Comparison of ENCODE assay signal across 17 cellular contexts in the genomic region with DNA sequence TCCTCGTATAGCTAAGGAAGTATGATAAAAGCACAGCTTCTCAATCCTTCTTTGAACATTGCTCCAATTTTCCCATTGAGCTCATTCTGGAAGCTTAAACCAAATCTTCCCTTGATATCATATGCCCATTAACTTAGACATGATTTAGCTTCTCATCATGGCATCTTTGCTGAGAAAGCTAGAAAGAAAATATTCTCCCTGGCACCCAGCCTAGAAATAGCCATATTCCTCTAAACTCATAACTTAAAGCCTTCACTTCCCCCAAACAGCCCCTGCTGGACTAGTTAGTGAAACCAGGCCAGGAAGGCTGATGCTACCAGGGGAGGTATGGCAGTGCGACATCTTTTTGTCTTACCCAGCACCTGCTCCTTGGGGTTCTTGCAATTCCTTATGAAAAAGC. TPM values are rescaled to one million over a fixed set of nuclear protein-coding genes. Genes with fewer than 3 reads are reported as not detected.
DNase-seq lines count a peak whose midpoint lies in the region; ATAC-seq, FAIRE-seq and TF ChIP-seq lines count a peak whose summit lies in the region.
"Had no signal": no experiment of that assay in that cellular context is flagged by ENCODE, and none has a peak within 500 bp of the region (broad histone marks: within the 10 kb centered on the region; RNA-seq: fewer than 3 reads in every experiment).

No MANE protein-coding gene starts in this region.

- no peak for FAIRE-seq in K562 (lab: Jason Lieb, UNC)
- FAIRE-seq: TTC549 had no signal

- H3K27ac ChIP-seq in PC-9 (no peak overlapping the region), K562 (ENCODE audit: extremely low read depth, low read depth, low read length) (no peak overlapping the region)
- H3K27ac ChIP-seq: hepatocyte, upper lobe of left lung had no signal

- ATAC-seq in K562 (no peak), HG03108 (IDR thresholded peaks at IDR 0.05; ENCODE audit: unreplicated experiment) (no peak)

- DNase-seq in T-helper 1 cell (no peak), PC-9 (no peak), K562 (ENCODE audit: extremely low read depth in 1 of 4, low spot score in 3 of 4) (no peak), neural crest cell (ENCODE audit: low read depth, low spot score) (no peak), HEK293T (ENCODE audit: extremely low spot score) (no peak), GM19240 (ENCODE audit: insufficient read length, low spot score) (no peak)
- DNase-seq: 8988T; aorta; COR-L47; dorsolateral prefrontal cortex; stimulated activated CD4-positive, alpha-beta T cell treated with anti-CD3 and anti-CD28 coated beads, Interleukin-2, amount 100 ng/mL, for 24 hours; stimulated activated CD8-positive, alpha-beta memory T cell treated with anti-CD3 and anti-CD28 coated beads, Interleukin-4, amount 100 ng/mL, for 48 hours; upper lobe of left lung had no signal

- H3K79me2 ChIP-seq in PC-9 (ENCODE audit: low read depth) (peaks cover 87% of the 10 kb centered on the region), K562 (ENCODE audit: control insufficient read depth, insufficient read depth, low read length) (peaks cover 30% of the 10 kb centered on the region)

- peaks cover 38% of the 10 kb centered on the region for H3K4me1 ChIP-seq in PC-9 (replicated peaks; ENCODE audit: insufficient read depth)
- peaks cover 15 to 28% of the 10 kb centered on the region in 2 experiments; a peak in 4 of 5 replicates for H3K4me1 ChIP-seq in K562 (replicated peaks in 1 of 2; ENCODE audit: control insufficient read depth in 2 of 2, insufficient read depth in 2 of 2, low read length in 2 of 2)

- CTCF ChIA-PET in PC-9 (lab: Charles Lee) = no interaction called here
- CTCF ChIA-PET in K562 (lab: Yijun Ruan, JAX; ENCODE audit: low intra/inter-chr PET ratio) = no interaction called here
- CTCF ChIA-PET in HEK293T (lab: Yijun Ruan, JAX) = no interaction called here

- no peak for TF ChIP-seq EP300 in K562 (IDR thresholded peaks at IDR 0.05; ENCODE audit: low read length)

- no peak for TF ChIP-seq POLR2A in K562 (conservative IDR thresholded peaks at IDR 0.05)

- H3K4me2 ChIP-seq in PC-9 = peak overlapping the region; percentile 95
- no peak overlapping the region for H3K4me2 ChIP-seq in K562 (ENCODE audit: insufficient read depth, low read length)
- H3K4me2 ChIP-seq: hepatocyte had no signal

- H2AFZ ChIP-seq in PC-9 (no peak overlapping the region), K562 (ENCODE audit: low read depth, low read length) (no peak overlapping the region)
- H2AFZ ChIP-seq: hepatocyte had no signal

- WGBS in K562 (ENCODE audit: insufficient coverage, low coverage, missing lambda C conversion rate) = 83% methylated on average over 2 of the region's 2 CpGs

- H3F3A ChIP-seq in PC-9 (ENCODE audit: insufficient read depth, low read depth) = peaks cover 8% of the 10 kb centered on the region; the same call in 1 of the 2 replicates

- H3K36me3 ChIP-seq in PC-9 (ENCODE audit: low read depth) (peaks cover 15% of the 10 kb centered on the region), K562 (ENCODE audit: control insufficient read depth, insufficient read depth, low read length) (no peaks in the 10 kb centered on the region)

- H3K27me3 ChIP-seq in PC-9 (ENCODE audit: insufficient read depth, low read depth) (no peaks in the 10 kb centered on the region), K562 (ENCODE audit: control insufficient read depth in 2 of 2, insufficient read depth in 2 of 2, low read length in 2 of 2) (no peaks in the 10 kb centered on the region)
- H3K27me3 ChIP-seq: dorsolateral prefrontal cortex, hepatocyte, upper lobe of left lung had no signal

- POLR2A ChIA-PET in PC-9 (lab: Charles Lee; ENCODE audit: unreplicated experiment) (interaction anchor here (0.6 kb wide), 1 partner anchor 8 kb away, joined by 3 read pairs; no protein-coding TSS in a partner anchor), K562 (lab: Yijun Ruan, JAX) (interaction anchor here (0.6 to 7.7 kb wide), 6 partner anchors 8 to 56 kb away, joined by 3 to 70 read pairs (median 3); no protein-coding TSS in a partner anchor), HEK293T (lab: Yijun Ruan, JAX) (no interaction called here)

- no peak for TF ChIP-seq RAD21 in K562 (CRISPR knock-in tag; conservative IDR thresholded peaks at IDR 0.05 in 1 of 2, IDR thresholded peaks at IDR 0.05 in 1 of 2)

- H3K4me3 ChIP-seq in PC-9 (peak overlapping the region; percentile 17; the same call in 1 of the 2 replicates), K562 (no peak overlapping the region)
- H3K4me3 ChIP-seq: hepatocyte, upper lobe of left lung had no signal

- in situ Hi-C loops in K562 (cut with MboI) = no loop called here

- no peaks in the 10 kb centered on the region for H3K9me1 ChIP-seq in K562 (ENCODE audit: control insufficient read depth, insufficient read depth, low read length)

- H3K4me1 Mint-ChIP-seq in T-helper 1 cell treated with Interleukin-12 subunit alpha and Interleukin-12 subunit beta and Interleukin-4 antibody, amounts not matched to agents 30 μg/mL and 1 μg/mL, for 36 hours (ENCODE audit: low read depth) = peaks cover 56% of the 10 kb centered on the region
- H3K4me1 Mint-ChIP-seq in neural crest cell = peaks cover 43% of the 10 kb centered on the region

- peaks cover 22% of the 10 kb centered on the region for H4K20me1 ChIP-seq in PC-9 (ENCODE audit: insufficient read depth)
- peaks cover 6% of the 10 kb centered on the region; the same call in 1 of the 2 replicates for H4K20me1 ChIP-seq in K562 (replicated peaks; ENCODE audit: control insufficient read depth, insufficient read depth, low read length)

- H3K27me3 Mint-ChIP-seq in T-helper 1 cell treated with Interleukin-12 subunit alpha and Interleukin-12 subunit beta and Interleukin-4 antibody, amounts not matched to agents 30 μg/mL and 1 μg/mL, for 36 hours (ENCODE audit: low read depth) = no peaks in the 10 kb centered on the region
- no peaks in the 10 kb centered on the region for H3K27me3 Mint-ChIP-seq in neural crest cell (ENCODE audit: low read depth)

- H3K36me3 Mint-ChIP-seq in T-helper 1 cell treated with Interleukin-12 subunit alpha and Interleukin-12 subunit beta and Interleukin-4 antibody, amounts not matched to agents 30 μg/mL and 1 μg/mL, for 36 hours (ENCODE audit: low read depth) = peaks cover 43% of the 10 kb centered on the region
- peaks cover 2% of the 10 kb centered on the region for H3K36me3 Mint-ChIP-seq in neural crest cell (ENCODE audit: low read depth)

- no TSS peak for BruUV-seq in PC-9 (replicated peaks; lab: Mats Ljungman, UMichigan)
- no TSS peak for BruUV-seq in K562 (replicated peaks; lab: Mats Ljungman, UMichigan)

- no peak for TF ChIP-seq CTCF in PC-9 (conservative IDR thresholded peaks at IDR 0.05)
- no peak for TF ChIP-seq CTCF in K562 (IDR thresholded peaks at IDR 0.05 in 2 of 3, conservative IDR thresholded peaks at IDR 0.05 in 1 of 3; ENCODE audit: insufficient read depth in 2 of 3, low read depth in 1 of 3, low read length in 3 of 3)
- no peak for TF ChIP-seq CTCF in neural crest cell (conservative IDR thresholded peaks at IDR 0.05)

- peak overlapping the region; percentile 96 for H3K4me3 Mint-ChIP-seq in T-helper 1 cell treated with Interleukin-12 subunit alpha and Interleukin-12 subunit beta and Interleukin-4 antibody, amounts not matched to agents 30 μg/mL and 1 μg/mL, for 36 hours
- no peak overlapping the region for H3K4me3 Mint-ChIP-seq in neural crest cell

- no peaks in the 10 kb centered on the region for H3K9me3 Mint-ChIP-seq in T-helper 1 cell treated with Interleukin-12 subunit alpha and Interleukin-12 subunit beta and Interleukin-4 antibody, amounts not matched to agents 30 μg/mL and 1 μg/mL, for 36 hours
- H3K9me3 Mint-ChIP-seq in neural crest cell = no peaks in the 10 kb centered on the region

- intact Hi-C loops in PC-9 (cut with micrococcal nuclease; ENCODE audit: unreplicated experiment) = no loop called here
- intact Hi-C loops in K562 (cut with micrococcal nuclease) = no loop called here

- H3K9me3 ChIP-seq in PC-9 (ENCODE audit: insufficient read depth, low read depth) = no peaks in the 10 kb centered on the region
- H3K9me3 ChIP-seq in K562 (replicated peaks; ENCODE audit: control insufficient read depth, insufficient read depth, low read depth, low read length) = no peaks in the 10 kb centered on the region
- H3K9me3 ChIP-seq: upper lobe of left lung had no signal

- H3K27ac Mint-ChIP-seq in T-helper 1 cell treated with Interleukin-12 subunit alpha and Interleukin-12 subunit beta and Interleukin-4 antibody, amounts not matched to agents 30 μg/mL and 1 μg/mL, for 36 hours = no peak overlapping the region
- H3K27ac Mint-ChIP-seq in neural crest cell (ENCODE audit: unreplicated experiment) = peak overlapping the region; percentile 15

- H3K9ac ChIP-seq in K562 (ENCODE audit: insufficient read depth in 1 of 2, low read depth in 2 of 2, low read length in 2 of 2) = no peak overlapping the region

- no peaks in the 10 kb centered on the region for H3K9me2 ChIP-seq in PC-9 (ENCODE audit: insufficient read depth)

TF ChIP-seq in HEK293T, 16 proteins besides CTCF, POLR2A, EP300 and RAD21:
- TF ChIP-seq BHLHE40 (IDR thresholded peaks at IDR 0.05; ENCODE audit: borderline replicate concordance) (no peak), ZNF384 (IDR thresholded peaks at IDR 0.05) (no peak), FOXK2 (IDR thresholded peaks at IDR 0.05) (no peak), HDGF (IDR thresholded peaks at IDR 0.05; ENCODE audit: borderline replicate concordance) (no peak), L3MBTL2 (conservative IDR thresholded peaks at IDR 0.05) (no peak), ARNT (IDR thresholded peaks at IDR 0.05) (no peak)

RNA-seq across cellular contexts. Expression of a gene that starts 4.3 kb away (rescaled TPM):
- total RNA-seq in PC-9 (2021) = 50.3 and 66.6 TPM in 2 replicates
- total RNA-seq in K562 (2011; cell fraction: chromatin; rRNA removed; ENCODE audit: low replicate concordance) = 34.4 and 78.8 TPM in 2 replicates
- 16.3 and 20.0 TPM in 2 replicates for total RNA-seq in K562 (2011; cell fraction: nucleolus; rRNA removed)
- total RNA-seq in K562 (2011; cell fraction: nucleoplasm; rRNA removed) = 38.6 and 69.9 TPM in 2 replicates
- 8.3 and 8.9 TPM in 2 replicates for total RNA-seq in K562 (2014; rRNA removed)
- total RNA-seq in K562 (2014; rRNA removed; fragmentation: Illumina TruSeq; extraction: Trizol) = 6.0 and 6.9 TPM in 2 replicates
- 5.5 and 6.8 TPM in 2 replicates for total RNA-seq in K562 (2015; rRNA removed; fragmentation: Illumina TruSeq; extraction: Trizol)
- 13.8 and 17.1 TPM in 2 replicates for total RNA-seq in K562 (2021)
- 3.2 and 5.1 TPM in 2 replicates for polyA plus RNA-seq in K562 (2011; rRNA removed)
- 2.8 and 3.3 TPM in 2 replicates for polyA plus RNA-seq in K562 (2011; cell fraction: cytosol; rRNA removed)
- 4.5 and 10.2 TPM in 2 replicates for polyA plus RNA-seq in K562 (2011; cell fraction: nucleus; rRNA removed)
- polyA plus RNA-seq in K562 (2012) = 8.1 and 15.8 TPM in 2 replicates
- polyA plus RNA-seq in K562 (2014; fragmentation: Illumina TruSeq; extraction: Trizol) = 6.2 and 7.2 TPM in 2 replicates
- 1 to 10 TPM in 1 of 2 experiments, under 1 TPM in 1; 0.89 to 2.4 TPM for polyA plus RNA-seq in K562 (2014; fragmentation: Nextera tagmentation; extraction: Ambion mirVana)
- 5.3 and 7.1 TPM in 2 replicates for polyA plus RNA-seq in K562 (2014; rRNA removed)
- 10.5 and 18.0 TPM in 2 replicates for polyA minus RNA-seq in K562 (2011; rRNA and poly(A)+ RNA removed)
- 4.7 and 7.4 TPM in 2 replicates for polyA minus RNA-seq in K562 (2011; cell fraction: cytosol; rRNA and poly(A)+ RNA removed)
- polyA minus RNA-seq in K562 (2011; cell fraction: nucleus; rRNA and poly(A)+ RNA removed) = 8.7 and 10.9 TPM in 2 replicates
- total RNA-seq in neural crest cell = 38.8 and 48.0 TPM in 2 replicates
